Comparison of ENCODE assay signal across 24 cellular contexts in the genomic region with DNA sequence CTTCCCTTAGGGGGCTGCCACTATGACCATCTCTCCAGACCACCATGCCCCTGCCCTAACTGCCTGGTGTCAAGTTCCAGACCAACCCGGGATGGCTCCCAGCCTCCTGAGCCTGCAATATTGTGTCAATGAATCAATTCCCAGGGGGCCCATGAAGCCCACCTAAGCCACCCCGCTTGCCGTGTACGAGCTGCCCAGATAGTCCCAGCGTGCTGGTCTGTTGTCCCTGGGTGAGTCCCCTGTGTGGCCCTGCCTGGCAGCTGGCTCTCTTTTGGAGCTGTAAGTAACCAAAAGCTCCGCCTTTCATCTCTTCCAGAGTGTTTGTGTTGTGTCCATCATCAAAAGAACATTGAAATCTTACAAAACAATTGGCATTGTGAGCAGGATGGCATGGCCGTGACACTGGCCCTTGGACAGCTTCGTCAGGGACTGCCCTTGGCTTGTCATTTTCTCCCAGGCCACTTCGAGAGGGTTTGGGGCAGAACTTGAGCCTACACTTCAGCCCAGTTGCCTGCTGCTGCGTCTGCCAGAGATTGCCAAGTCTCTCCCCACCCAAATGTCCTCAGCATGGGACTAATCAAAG. TPM values are rescaled to one million over a fixed set of nuclear protein-coding genes. Genes with fewer than 3 reads are reported as not detected.
"Had no signal": no experiment of that assay in that cellular context is flagged by ENCODE, and none has a peak within 500 bp of the region (broad histone marks: within the 10 kb centered on the region; RNA-seq: fewer than 3 reads in every experiment).

No MANE protein-coding gene starts in this region.

- H3K9me3 ChIP-seq: left lung had no signal

- H3K4me3 ChIP-seq: left lung, lung had no signal

- H3K36me3 Mint-ChIP-seq: activated naive CD4-positive, alpha-beta T cell treated with anti-CD3 and anti-CD28 coated beads, Interleukin-2, amount 10 ng/mL, durations not matched to agents 7 days and 5 days; immature natural killer cell; mesothelial cell of epicardium; stimulated activated naive B cell treated with anti-CD40 and anti-IgM and Interleukin-4, amounts not matched to agents 10 μg/mL and 1 μg/mL and 100 μg/mL, for 72 hours had no signal

- H3K4me1 ChIP-seq: left lung had no signal

- H3K27me3 ChIP-seq: left lung had no signal

- H3K36me3 ChIP-seq: left lung had no signal

- FAIRE-seq: endometrium, small intestine had no signal

- H3K9me3 Mint-ChIP-seq: activated B cell treated with CpG ODN at 0.5 μM for 24 hours; activated naive CD4-positive, alpha-beta T cell treated with anti-CD3 and anti-CD28 coated beads, Interleukin-2, amount 10 ng/mL, durations not matched to agents 7 days and 5 days; activated T-cell treated with anti-CD3 and anti-CD28 coated beads, Interleukin-2, amount 50 U/mL, for 4 hours; immature natural killer cell; mesothelial cell of epicardium; stimulated activated naive B cell treated with anti-CD40 and anti-IgM and Interleukin-4, amounts not matched to agents 10 μg/mL and 1 μg/mL and 100 μg/mL, for 72 hours had no signal

- DNase-seq: activated B cell treated with CpG ODN at 0.5 μM for 24 hours; activated CD4-positive, alpha-beta T cell treated with anti-CD3 and anti-CD28 coated beads for 36 hours; activated CD4-positive, alpha-beta T cell treated with anti-CD3 and anti-CD28 coated beads, Interleukin-2, amount 50 U/mL, for 48 hours; activated CD8-positive, alpha-beta memory T cell treated with anti-CD3 and anti-CD28 coated beads, Interleukin-2, amount 50 U/mL, for 48 hours; activated naive CD4-positive, alpha-beta T cell treated with anti-CD3 and anti-CD28 coated beads, Interleukin-2, amount 10 ng/mL, durations not matched to agents 7 days and 5 days; activated T-cell treated with anti-CD3 and anti-CD28 coated beads, Interleukin-2, amount 50 U/mL, for 4 hours; effector CD4-positive, alpha-beta T cell; erythroblast; foreskin fibroblast; immature natural killer cell; left lung; occipital lobe; small intestine; stimulated activated CD4-positive, alpha-beta T cell treated with anti-CD3 and anti-CD28 coated beads, Interleukin-15, amount 100 ng/mL, for 24 hours; stimulated activated CD8-positive, alpha-beta memory T cell treated with anti-CD3 and anti-CD28 coated beads, Interleukin-4, amount 100 ng/mL, for 48 hours; stimulated activated naive B cell treated with anti-CD40 and anti-IgM and Interleukin-4, amounts not matched to agents 10 μg/mL and 1 μg/mL and 100 μg/mL, for 72 hours; T1000 had no signal

- H3K4me3 Mint-ChIP-seq: activated B cell treated with CpG ODN at 0.5 μM for 24 hours; activated CD4-positive, alpha-beta T cell treated with anti-CD3 and anti-CD28 coated beads for 36 hours; activated naive CD4-positive, alpha-beta T cell treated with anti-CD3 and anti-CD28 coated beads, Interleukin-2, amount 10 ng/mL, durations not matched to agents 7 days and 5 days; activated T-cell treated with anti-CD3 and anti-CD28 coated beads, Interleukin-2, amount 50 U/mL, for 4 hours; immature natural killer cell; mesothelial cell of epicardium; stimulated activated naive B cell treated with anti-CD40 and anti-IgM and Interleukin-4, amounts not matched to agents 10 μg/mL and 1 μg/mL and 100 μg/mL, for 72 hours had no signal

- H3K4me1 Mint-ChIP-seq: activated B cell treated with CpG ODN at 0.5 μM for 24 hours, immature natural killer cell, mesothelial cell of epicardium had no signal

- H3K27me3 Mint-ChIP-seq: activated B cell treated with CpG ODN at 0.5 μM for 24 hours; activated CD4-positive, alpha-beta T cell treated with anti-CD3 and anti-CD28 coated beads for 36 hours had no signal

- H3K27ac ChIP-seq: left lung had no signal

- H3K27ac Mint-ChIP-seq: activated B cell treated with CpG ODN at 0.5 μM for 24 hours; activated CD4-positive, alpha-beta T cell treated with anti-CD3 and anti-CD28 coated beads for 36 hours; activated naive CD4-positive, alpha-beta T cell treated with anti-CD3 and anti-CD28 coated beads, Interleukin-2, amount 10 ng/mL, durations not matched to agents 7 days and 5 days; immature natural killer cell; mesothelial cell of epicardium; stimulated activated naive B cell treated with anti-CD40 and anti-IgM and Interleukin-4, amounts not matched to agents 10 μg/mL and 1 μg/mL and 100 μg/mL, for 72 hours had no signal

- ATAC-seq: activated CD4-positive, alpha-beta T cell treated with anti-CD3 and anti-CD28 coated beads for 36 hours; activated T-cell treated with anti-CD3 and anti-CD28 coated beads, Interleukin-2, amount 50 U/mL, for 4 hours; left lung; sciatic nerve had no signal

RNA-seq across cellular contexts. Expression of a gene that starts 11.3 kb away (rescaled TPM):
- total RNA-seq: activated B cell treated with CpG ODN at 0.5 μM for 24 hours, cerebellum, fibroblast of lung, mesothelial cell of epicardium, occipital lobe had no signal
- polyA plus RNA-seq: fibroblast of lung, neural cell had no signal
